8 cellular contexts compared by ENCODE assay signal in the genomic region with DNA sequence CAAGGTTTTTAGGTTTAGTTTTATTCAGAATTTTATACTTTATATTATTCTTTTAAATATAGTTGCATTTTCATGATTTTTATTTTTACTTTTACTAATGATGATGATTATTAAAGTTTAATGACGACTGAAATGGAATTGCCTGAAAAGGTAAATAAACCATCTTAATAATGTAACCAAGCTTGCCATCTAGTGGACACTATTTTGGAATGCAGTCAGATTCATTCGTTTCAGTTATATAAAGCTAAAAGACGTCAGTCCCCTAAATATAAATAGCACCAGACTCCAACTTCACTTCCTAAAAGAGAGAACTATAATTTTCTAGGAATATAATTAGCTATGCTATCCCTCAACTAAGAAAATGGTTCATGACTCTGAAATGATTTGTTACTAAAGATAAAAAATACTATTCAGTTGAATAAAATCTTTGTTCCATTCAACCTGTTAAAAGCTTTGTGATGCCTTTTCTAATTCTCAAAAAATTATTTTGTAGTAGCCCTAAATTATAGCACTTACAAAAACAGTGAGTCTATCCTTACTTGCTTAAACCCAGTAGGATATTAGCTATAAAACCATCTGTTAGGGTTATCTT. TPM values are rescaled to one million over a fixed set of nuclear protein-coding genes. Genes with fewer than 3 reads are reported as not detected.
DNase-seq lines count a peak whose midpoint lies in the region; TF ChIP-seq lines count a peak whose summit lies in the region.

No MANE protein-coding gene starts in this region.

- WGBS in lower leg skin, 2 donors, result 0 to 1% methylated on average over 3 of the region's 3 CpGs

- peaks cover 0 to 13% (median 2%) of the 10 kb centered on the region in 4 donors for H3K4me1 ChIP-seq in tibial artery

- no peaks in the 10 kb centered on the region for H3K9me3 ChIP-seq in tibial artery

- in situ Hi-C loops in astrocyte of the cerebellum (cut with HindIII; ENCODE audit: low sequenced_read_pairs), result no loop called here

- TF ChIP-seq POLR2A in lower leg skin (IDR thresholded peaks at IDR 0.05), result no peak

- H3K27ac ChIP-seq in 22Rv1 (no peak overlapping the region), tibial artery (peak overlapping the region; percentile 46 to 60)

- no peaks in the 10 kb centered on the region for H3K27me3 ChIP-seq in tibial artery

- intact Hi-C loops in tibial artery (cut with DNase I; ENCODE audit: low total_unique reads), result no loop called here
- intact Hi-C loops in lower leg skin (cut with DNase I; ENCODE audit: low total_unique reads), result no loop called here

- H3K36me3 ChIP-seq in tibial artery, result no peaks in the 10 kb centered on the region

- DNase-seq in NCI-H146 treated with DMSO at 0.1 percent for 48 hours (lab: John Stamatoyannopoulos, UW; ENCODE audit: unreplicated experiment), result peak; percentile 8
- peak; percentile 45 for DNase-seq in astrocyte of the cerebellum (ENCODE audit: low read depth)
- peak; percentile 37 for DNase-seq in hepatic stellate cell (ENCODE audit: low spot score)
- no peak for DNase-seq in tibial artery
- no peak for DNase-seq in lower leg skin (ENCODE audit: low spot score in 2 of 2)
- no peak for DNase-seq in ureter (ENCODE audit: low spot score)

- H3K4me3 ChIP-seq in astrocyte of the cerebellum (ENCODE audit: low read depth, low read length), result no peak overlapping the region
- H3K4me3 ChIP-seq in tibial artery, result no peak overlapping the region
- no peak overlapping the region for H3K4me3 ChIP-seq in lower leg skin (ENCODE audit: low read depth, poor library complexity, severe bottlenecking)

- TF ChIP-seq CTCF in 22Rv1 (IDR thresholded peaks at IDR 0.05) (peak; percentile 84), GM12874 (IDR thresholded peaks at IDR 0.05; ENCODE audit: insufficient read depth, low read depth, low read length) (peak; percentile 28; the same call in 1 of the 2 replicates), astrocyte of the cerebellum (IDR thresholded peaks at IDR 0.05; ENCODE audit: low read depth, low read length, missing control alignments) (peak; percentile 40), tibial artery (IDR thresholded peaks at IDR 0.05) (peak; percentile 60 to 62), lower leg skin (IDR thresholded peaks at IDR 0.05) (peak in 1 of 3 donors; percentile 23)

RNA-seq across cellular contexts. Expression of a gene that starts 19.9 kb away (rescaled TPM):
- total RNA-seq in lower leg skin, result 10 to 100 TPM in 3 of 4 donors, 1 to 10 TPM in 1; 9.9 to 16.7 (median 10.1) TPM
- total RNA-seq in ureter, result 23.5 TPM

RNA-seq across cellular contexts. Expression of a gene that starts 20.2 kb away (rescaled TPM):
- total RNA-seq in lower leg skin, result 10 to 100 TPM in 3 of 4 donors, 1 to 10 TPM in 1; 10.0 to 27.2 (median 19.1) TPM
- 24.2 TPM for total RNA-seq in ureter

RNA-seq across cellular contexts. Expression of a gene that starts 59.2 kb away (rescaled TPM):
- total RNA-seq in lower leg skin (10 to 100 TPM; 15.1 to 21.7 (median 17.6) TPM), ureter (19.9 TPM)

Comparison
In these comparisons a context has a peak if more than half of its experiments do, and no peak if none do; other contexts are left out.
1. DNase-seq: peak in NCI-H146 treated with DMSO at 0.1 percent for 48 hours (single experiment), astrocyte of the cerebellum (single experiment) and hepatic stellate cell (single experiment); none in tibial artery (0 of 2), lower leg skin (0 of 2) and ureter (single experiment).